In the genomic region with DNA sequence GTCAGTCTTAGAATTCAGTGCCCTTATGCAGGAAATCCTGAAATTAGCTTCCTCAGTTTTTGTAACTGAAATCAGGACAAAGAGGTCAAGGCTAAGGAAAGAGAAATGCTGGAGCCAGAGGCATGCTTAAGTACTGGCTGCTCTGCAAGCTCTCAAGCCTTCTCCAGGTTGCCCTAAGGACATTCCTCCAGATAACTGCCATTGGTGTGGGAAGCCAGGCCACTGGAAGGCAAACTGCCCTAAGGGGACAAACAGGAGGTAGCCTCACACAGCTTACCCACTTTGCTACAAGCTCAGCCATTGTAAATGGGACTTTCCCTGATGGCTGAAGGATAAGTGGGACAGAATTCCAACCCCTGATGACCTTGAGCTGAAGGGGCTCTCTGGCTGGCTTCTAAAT, we compare ENCODE assay signal across 1 cellular context.
TF ChIP-seq lines count a peak whose summit lies in the region.

No MANE protein-coding gene starts in this region.

TF ChIP-seq in H1, 55 proteins besides CTCF, POLR2A, EP300 and RAD21 (continued from another document):
- TF ChIP-seq, protein P1, sequence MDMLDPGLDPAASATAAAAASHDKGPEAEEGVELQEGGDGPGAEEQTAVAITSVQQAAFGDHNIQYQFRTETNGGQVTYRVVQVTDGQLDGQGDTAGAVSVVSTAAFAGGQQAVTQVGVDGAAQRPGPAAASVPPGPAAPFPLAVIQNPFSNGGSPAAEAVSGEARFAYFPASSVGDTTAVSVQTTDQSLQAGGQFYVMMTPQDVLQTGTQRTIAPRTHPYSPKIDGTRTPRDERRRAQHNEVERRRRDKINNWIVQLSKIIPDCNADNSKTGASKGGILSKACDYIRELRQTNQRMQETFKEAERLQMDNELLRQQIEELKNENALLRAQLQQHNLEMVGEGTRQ (IDR thresholded peaks at IDR 0.05; ENCODE audit: low read length) = no peak
- TF ChIP-seq SAP30 (IDR thresholded peaks at IDR 0.05; ENCODE audit: insufficient read depth, insufficient replicate concordance, low read length) (no peak), ASH2L (IDR thresholded peaks at IDR 0.05; ENCODE audit: low read length) (no peak), ZNF274 (IDR thresholded peaks at IDR 0.05; ENCODE audit: borderline replicate concordance, extremely low read depth, low read length) (no peak), SP1 (IDR thresholded peaks at IDR 0.05; ENCODE audit: low read depth, low read length) (no peak)
- TF ChIP-seq, protein P2, sequence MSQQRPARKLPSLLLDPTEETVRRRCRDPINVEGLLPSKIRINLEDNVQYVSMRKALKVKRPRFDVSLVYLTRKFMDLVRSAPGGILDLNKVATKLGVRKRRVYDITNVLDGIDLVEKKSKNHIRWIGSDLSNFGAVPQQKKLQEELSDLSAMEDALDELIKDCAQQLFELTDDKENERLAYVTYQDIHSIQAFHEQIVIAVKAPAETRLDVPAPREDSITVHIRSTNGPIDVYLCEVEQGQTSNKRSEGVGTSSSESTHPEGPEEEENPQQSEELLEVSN (IDR thresholded peaks at IDR 0.05) = no peak
- TF ChIP-seq, protein P3, sequence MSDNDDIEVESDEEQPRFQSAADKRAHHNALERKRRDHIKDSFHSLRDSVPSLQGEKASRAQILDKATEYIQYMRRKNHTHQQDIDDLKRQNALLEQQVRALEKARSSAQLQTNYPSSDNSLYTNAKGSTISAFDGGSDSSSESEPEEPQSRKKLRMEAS (IDR thresholded peaks at IDR 0.05) = no peak
- TF ChIP-seq, protein P4, sequence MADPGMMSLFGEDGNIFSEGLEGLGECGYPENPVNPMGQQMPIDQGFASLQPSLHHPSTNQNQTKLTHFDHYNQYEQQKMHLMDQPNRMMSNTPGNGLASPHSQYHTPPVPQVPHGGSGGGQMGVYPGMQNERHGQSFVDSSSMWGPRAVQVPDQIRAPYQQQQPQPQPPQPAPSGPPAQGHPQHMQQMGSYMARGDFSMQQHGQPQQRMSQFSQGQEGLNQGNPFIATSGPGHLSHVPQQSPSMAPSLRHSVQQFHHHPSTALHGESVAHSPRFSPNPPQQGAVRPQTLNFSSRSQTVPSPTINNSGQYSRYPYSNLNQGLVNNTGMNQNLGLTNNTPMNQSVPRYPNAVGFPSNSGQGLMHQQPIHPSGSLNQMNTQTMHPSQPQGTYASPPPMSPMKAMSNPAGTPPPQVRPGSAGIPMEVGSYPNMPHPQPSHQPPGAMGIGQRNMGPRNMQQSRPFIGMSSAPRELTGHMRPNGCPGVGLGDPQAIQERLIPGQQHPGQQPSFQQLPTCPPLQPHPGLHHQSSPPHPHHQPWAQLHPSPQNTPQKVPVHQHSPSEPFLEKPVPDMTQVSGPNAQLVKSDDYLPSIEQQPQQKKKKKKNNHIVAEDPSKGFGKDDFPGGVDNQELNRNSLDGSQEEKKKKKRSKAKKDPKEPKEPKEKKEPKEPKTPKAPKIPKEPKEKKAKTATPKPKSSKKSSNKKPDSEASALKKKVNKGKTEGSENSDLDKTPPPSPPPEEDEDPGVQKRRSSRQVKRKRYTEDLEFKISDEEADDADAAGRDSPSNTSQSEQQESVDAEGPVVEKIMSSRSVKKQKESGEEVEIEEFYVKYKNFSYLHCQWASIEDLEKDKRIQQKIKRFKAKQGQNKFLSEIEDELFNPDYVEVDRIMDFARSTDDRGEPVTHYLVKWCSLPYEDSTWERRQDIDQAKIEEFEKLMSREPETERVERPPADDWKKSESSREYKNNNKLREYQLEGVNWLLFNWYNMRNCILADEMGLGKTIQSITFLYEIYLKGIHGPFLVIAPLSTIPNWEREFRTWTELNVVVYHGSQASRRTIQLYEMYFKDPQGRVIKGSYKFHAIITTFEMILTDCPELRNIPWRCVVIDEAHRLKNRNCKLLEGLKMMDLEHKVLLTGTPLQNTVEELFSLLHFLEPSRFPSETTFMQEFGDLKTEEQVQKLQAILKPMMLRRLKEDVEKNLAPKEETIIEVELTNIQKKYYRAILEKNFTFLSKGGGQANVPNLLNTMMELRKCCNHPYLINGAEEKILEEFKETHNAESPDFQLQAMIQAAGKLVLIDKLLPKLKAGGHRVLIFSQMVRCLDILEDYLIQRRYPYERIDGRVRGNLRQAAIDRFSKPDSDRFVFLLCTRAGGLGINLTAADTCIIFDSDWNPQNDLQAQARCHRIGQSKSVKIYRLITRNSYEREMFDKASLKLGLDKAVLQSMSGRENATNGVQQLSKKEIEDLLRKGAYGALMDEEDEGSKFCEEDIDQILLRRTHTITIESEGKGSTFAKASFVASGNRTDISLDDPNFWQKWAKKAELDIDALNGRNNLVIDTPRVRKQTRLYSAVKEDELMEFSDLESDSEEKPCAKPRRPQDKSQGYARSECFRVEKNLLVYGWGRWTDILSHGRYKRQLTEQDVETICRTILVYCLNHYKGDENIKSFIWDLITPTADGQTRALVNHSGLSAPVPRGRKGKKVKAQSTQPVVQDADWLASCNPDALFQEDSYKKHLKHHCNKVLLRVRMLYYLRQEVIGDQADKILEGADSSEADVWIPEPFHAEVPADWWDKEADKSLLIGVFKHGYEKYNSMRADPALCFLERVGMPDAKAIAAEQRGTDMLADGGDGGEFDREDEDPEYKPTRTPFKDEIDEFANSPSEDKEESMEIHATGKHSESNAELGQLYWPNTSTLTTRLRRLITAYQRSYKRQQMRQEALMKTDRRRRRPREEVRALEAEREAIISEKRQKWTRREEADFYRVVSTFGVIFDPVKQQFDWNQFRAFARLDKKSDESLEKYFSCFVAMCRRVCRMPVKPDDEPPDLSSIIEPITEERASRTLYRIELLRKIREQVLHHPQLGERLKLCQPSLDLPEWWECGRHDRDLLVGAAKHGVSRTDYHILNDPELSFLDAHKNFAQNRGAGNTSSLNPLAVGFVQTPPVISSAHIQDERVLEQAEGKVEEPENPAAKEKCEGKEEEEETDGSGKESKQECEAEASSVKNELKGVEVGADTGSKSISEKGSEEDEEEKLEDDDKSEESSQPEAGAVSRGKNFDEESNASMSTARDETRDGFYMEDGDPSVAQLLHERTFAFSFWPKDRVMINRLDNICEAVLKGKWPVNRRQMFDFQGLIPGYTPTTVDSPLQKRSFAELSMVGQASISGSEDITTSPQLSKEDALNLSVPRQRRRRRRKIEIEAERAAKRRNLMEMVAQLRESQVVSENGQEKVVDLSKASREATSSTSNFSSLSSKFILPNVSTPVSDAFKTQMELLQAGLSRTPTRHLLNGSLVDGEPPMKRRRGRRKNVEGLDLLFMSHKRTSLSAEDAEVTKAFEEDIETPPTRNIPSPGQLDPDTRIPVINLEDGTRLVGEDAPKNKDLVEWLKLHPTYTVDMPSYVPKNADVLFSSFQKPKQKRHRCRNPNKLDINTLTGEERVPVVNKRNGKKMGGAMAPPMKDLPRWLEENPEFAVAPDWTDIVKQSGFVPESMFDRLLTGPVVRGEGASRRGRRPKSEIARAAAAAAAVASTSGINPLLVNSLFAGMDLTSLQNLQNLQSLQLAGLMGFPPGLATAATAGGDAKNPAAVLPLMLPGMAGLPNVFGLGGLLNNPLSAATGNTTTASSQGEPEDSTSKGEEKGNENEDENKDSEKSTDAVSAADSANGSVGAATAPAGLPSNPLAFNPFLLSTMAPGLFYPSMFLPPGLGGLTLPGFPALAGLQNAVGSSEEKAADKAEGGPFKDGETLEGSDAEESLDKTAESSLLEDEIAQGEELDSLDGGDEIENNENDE (IDR thresholded peaks at IDR 0.05; ENCODE audit: insufficient replicate concordance, low read length) = no peak
